In genomic region chr4:156788782-156789181, GRCh38 we compare ENCODE assay signal across 13 cellular contexts.
DNase-seq lines count a peak whose midpoint lies in the region; ATAC-seq and TF ChIP-seq lines count a peak whose summit lies in the region.
"Had no signal": no experiment of that assay in that cellular context is flagged by ENCODE, and none has a peak within 500 bp of the region (broad histone marks: within the 10 kb centered on the region; RNA-seq: fewer than 3 reads in every experiment).

No MANE protein-coding gene starts in this region.

- no peak for TF ChIP-seq EP300 in SK-N-SH (IDR thresholded peaks at IDR 0.05; ENCODE audit: borderline replicate concordance in 1 of 2, low read depth in 1 of 2, low read length in 1 of 2)

- no peak overlapping the region for H3K9ac ChIP-seq in PC-3 (ENCODE audit: low read length)
- no peak overlapping the region for H3K9ac ChIP-seq in parathyroid adenoma
- no peak overlapping the region for H3K9ac ChIP-seq in SK-N-SH

- POLR2A ChIA-PET in PC-3 (lab: Charles Lee; ENCODE audit: unreplicated experiment) (no interaction called here), SK-N-SH (lab: Yijun Ruan, JAX) (no interaction called here)

- H3K4me3 ChIP-seq in PC-3 (ENCODE audit: low read length) (no peak overlapping the region), parathyroid adenoma (ENCODE audit: low read depth, low read length) (no peak overlapping the region), SK-N-SH (ENCODE audit: low read depth in 2 of 2, low read length in 1 of 2) (no peak overlapping the region)
- H3K4me3 ChIP-seq: GM23338 had no signal

- in situ Hi-C loops in KBM-7 (cut with MboI; ENCODE audit: low pct_unique_long_range_greater_than_20kb, low sequenced_read_pairs) = no loop called here

- H4K20me1 ChIP-seq in PC-3 (ENCODE audit: low read length) (no peaks in the 10 kb centered on the region), SK-N-SH (ENCODE audit: insufficient read depth) (no peaks in the 10 kb centered on the region)

- H3K9me2 ChIP-seq in PC-3 (replicated peaks; ENCODE audit: low read length) (no peaks in the 10 kb centered on the region), SK-N-SH (no peaks in the 10 kb centered on the region)

- no TSS peak for BruUV-seq in PC-3 (replicated peaks; lab: Mats Ljungman, UMichigan)

- DNase-seq in KBM-7 (peak; percentile 28), MV-4-11 (lab: John Stamatoyannopoulos, UW) (peak; percentile 66), PC-3 (peak; percentile 65), SK-N-SH (no peak), substantia nigra (lab: John Stamatoyannopoulos, UW) (no peak), T-helper 1 cell (no peak)
- DNase-seq: C1 segment of cervical spinal cord; CD4-positive, alpha-beta T cell; DMS79 treated with DMSO at 0.1 percent for 48 hours; EL; H7 had no signal

- no peak for TF ChIP-seq CTCF in PC-3 (conservative IDR thresholded peaks at IDR 0.05; ENCODE audit: low read depth, low read length)
- no peak for TF ChIP-seq CTCF in parathyroid adenoma (IDR thresholded peaks at IDR 0.05)
- TF ChIP-seq CTCF in SK-N-SH (IDR thresholded peaks at IDR 0.05) = no peak

- intact Hi-C loops in PC-3 (cut with micrococcal nuclease) = no loop called here

- H3K27ac ChIP-seq in PC-3 (ENCODE audit: low read length) = no peak overlapping the region
- H3K27ac ChIP-seq in parathyroid adenoma = peak overlapping the region; percentile 21
- no peak overlapping the region for H3K27ac ChIP-seq in SK-N-SH (ENCODE audit: low read depth in 2 of 2, low read length in 1 of 2)
- H3K27ac ChIP-seq in substantia nigra (ENCODE audit: low read depth, low read length, poor library complexity, severe bottlenecking) = no peak overlapping the region

- peak overlapping the region; percentile 50 for H3K4me2 ChIP-seq in PC-3 (ENCODE audit: low read length)
- no peak overlapping the region for H3K4me2 ChIP-seq in parathyroid adenoma (ENCODE audit: low read length)
- no peak overlapping the region for H3K4me2 ChIP-seq in SK-N-SH
- H3K4me2 ChIP-seq: GM23338 had no signal

- no peaks in the 10 kb centered on the region for H3K36me3 ChIP-seq in PC-3 (ENCODE audit: low read depth, low read length)
- no peaks in the 10 kb centered on the region for H3K36me3 ChIP-seq in parathyroid adenoma (ENCODE audit: control insufficient read depth, insufficient read depth, low read length)
- peaks cover 0 to 10% of the 10 kb centered on the region in 2 experiments for H3K36me3 ChIP-seq in SK-N-SH (replicated peaks in 1 of 2; ENCODE audit: control insufficient read depth in 1 of 2, insufficient read depth in 2 of 2, low read length in 1 of 2)

- CTCF ChIA-PET in PC-3 (lab: Charles Lee) (no interaction called here), SK-N-SH (lab: Yijun Ruan, JAX) (no interaction called here)

- H3K9me3 ChIP-seq in PC-3 (ENCODE audit: low read length) = no peaks in the 10 kb centered on the region
- no peaks in the 10 kb centered on the region for H3K9me3 ChIP-seq in parathyroid adenoma (ENCODE audit: control insufficient read depth, low read length)
- no peaks in the 10 kb centered on the region for H3K9me3 ChIP-seq in SK-N-SH

- H3K4me1 ChIP-seq in PC-3 (ENCODE audit: insufficient read depth, low read length) = peaks cover 59% of the 10 kb centered on the region
- peaks cover 9% of the 10 kb centered on the region for H3K4me1 ChIP-seq in parathyroid adenoma
- peaks cover 0 to 21% of the 10 kb centered on the region in 2 experiments; a peak in 3 of 4 replicates for H3K4me1 ChIP-seq in SK-N-SH (ENCODE audit: control insufficient read depth in 1 of 2, insufficient read depth in 2 of 2, low read depth in 1 of 2, low read length in 1 of 2)

- no peaks in the 10 kb centered on the region for H3F3A ChIP-seq in PC-3 (ENCODE audit: low read length, unreplicated experiment)
- H3F3A ChIP-seq in SK-N-SH (replicated peaks; ENCODE audit: insufficient read depth) = peaks cover 12% of the 10 kb centered on the region

- H3K27me3 ChIP-seq in PC-3 (ENCODE audit: low read length) (no peaks in the 10 kb centered on the region), parathyroid adenoma (ENCODE audit: control insufficient read depth, insufficient read depth, low read length) (no peaks in the 10 kb centered on the region), SK-N-SH (ENCODE audit: insufficient read depth) (no peaks in the 10 kb centered on the region)

- ATAC-seq in PC-3 = peak; percentile 72
- ATAC-seq: GM23338 had no signal

- H3K79me2 ChIP-seq in PC-3 (ENCODE audit: low read length) = peaks cover 8% of the 10 kb centered on the region; the same call in 1 of the 2 replicates
- H3K79me2 ChIP-seq in parathyroid adenoma = no peaks in the 10 kb centered on the region
- peaks cover 50% of the 10 kb centered on the region for H3K79me2 ChIP-seq in SK-N-SH (ENCODE audit: insufficient read depth)

- H2AFZ ChIP-seq in PC-3 (ENCODE audit: low read length) = no peak overlapping the region
- no peak overlapping the region for H2AFZ ChIP-seq in parathyroid adenoma
- H2AFZ ChIP-seq in SK-N-SH (ENCODE audit: low read depth) = no peak overlapping the region
- H2AFZ ChIP-seq: GM23338 had no signal

- TF ChIP-seq RAD21 in SK-N-SH (IDR thresholded peaks at IDR 0.05; ENCODE audit: low read length) = no peak

TF ChIP-seq in SK-N-SH, 30 proteins besides CTCF, POLR2A, EP300 and RAD21:
- TF ChIP-seq REST (IDR thresholded peaks at IDR 0.05; ENCODE audit: low read depth, low read length) = no peak
- TF ChIP-seq USF2 (IDR thresholded peaks at IDR 0.05; ENCODE audit: borderline replicate concordance, low read depth, low read length) = no peak
- no peak for TF ChIP-seq RCOR1 (IDR thresholded peaks at IDR 0.05; ENCODE audit: low read length)
- TF ChIP-seq YY1 (IDR thresholded peaks at IDR 0.05; ENCODE audit: low read depth) = no peak
- TF ChIP-seq JUND (IDR thresholded peaks at IDR 0.05) = no peak

Comparison
In these comparisons a context has a peak if more than half of its experiments do, and no peak if none do; other contexts are left out.
1. DNase-seq: peak in KBM-7 (single experiment), MV-4-11 (single experiment) and PC-3 (single experiment); none in SK-N-SH (single experiment), substantia nigra (0 of 49) and T-helper 1 cell (0 of 5).